In genomic region chr5:9720361-9720760, GRCh38 we compare ENCODE assay signal across 16 cellular contexts.
"Had no signal": no experiment of that assay in that cellular context is flagged by ENCODE, and none has a peak within 500 bp of the region (broad histone marks: within the 10 kb centered on the region; RNA-seq: fewer than 3 reads in every experiment).

No MANE protein-coding gene starts in this region.

- DNase-seq: effector memory CD4-positive, alpha-beta T cell; left colon; natural killer cell; posterior cingulate gyrus; sigmoid colon; stimulated activated CD4-positive, alpha-beta T cell treated with anti-CD3 and anti-CD28 coated beads, Interleukin-2, amount 100 ng/mL, for 24 hours; stimulated activated naive CD8-positive, alpha-beta T cell treated with anti-CD3 and anti-CD28 coated beads, Interleukin-15, Interleukin-2, amounts not matched to agents 100 U/mL and 50 U/mL, for 24 hours; thyroid gland; upper lobe of right lung had no signal

- H3K36me3 ChIP-seq: esophagus muscularis mucosa, right atrium auricular region, sigmoid colon, suprapubic skin, thyroid gland, upper lobe of right lung, vagina had no signal

- H3K4me3 ChIP-seq: esophagus muscularis mucosa, right atrium auricular region, sigmoid colon, skin epidermis, suprapubic skin, thyroid gland, upper lobe of right lung, vagina had no signal

- H3K4me1 ChIP-seq: esophagus muscularis mucosa, right atrium auricular region, sigmoid colon, suprapubic skin, thyroid gland, upper lobe of right lung, vagina had no signal

- H3K9me3 ChIP-seq: esophagus muscularis mucosa, right atrium auricular region, sigmoid colon, suprapubic skin, thyroid gland, upper lobe of right lung, vagina had no signal

- H3K27ac ChIP-seq: epithelial cell of prostate, esophagus muscularis mucosa, right atrium auricular region, sigmoid colon, skin epidermis, suprapubic skin, thyroid gland, upper lobe of right lung, vagina had no signal

- H3K36me3 Mint-ChIP-seq: natural killer cell had no signal

- H3K27ac Mint-ChIP-seq: natural killer cell had no signal

- H3K4me3 Mint-ChIP-seq: natural killer cell, neural crest cell had no signal

- H3K4me1 Mint-ChIP-seq: natural killer cell, neural crest cell had no signal

- H3K27me3 ChIP-seq: esophagus muscularis mucosa, right atrium auricular region, sigmoid colon, suprapubic skin, thyroid gland, upper lobe of right lung, vagina had no signal

- ATAC-seq: left colon; natural killer cell; stimulated activated naive CD8-positive, alpha-beta T cell treated with anti-CD3 and anti-CD28 coated beads, Interleukin-15, Interleukin-2, amounts not matched to agents 100 U/mL and 50 U/mL, for 24 hours; upper lobe of right lung had no signal
